ENCODE assay signal across 7 cellular contexts in the genomic region with DNA sequence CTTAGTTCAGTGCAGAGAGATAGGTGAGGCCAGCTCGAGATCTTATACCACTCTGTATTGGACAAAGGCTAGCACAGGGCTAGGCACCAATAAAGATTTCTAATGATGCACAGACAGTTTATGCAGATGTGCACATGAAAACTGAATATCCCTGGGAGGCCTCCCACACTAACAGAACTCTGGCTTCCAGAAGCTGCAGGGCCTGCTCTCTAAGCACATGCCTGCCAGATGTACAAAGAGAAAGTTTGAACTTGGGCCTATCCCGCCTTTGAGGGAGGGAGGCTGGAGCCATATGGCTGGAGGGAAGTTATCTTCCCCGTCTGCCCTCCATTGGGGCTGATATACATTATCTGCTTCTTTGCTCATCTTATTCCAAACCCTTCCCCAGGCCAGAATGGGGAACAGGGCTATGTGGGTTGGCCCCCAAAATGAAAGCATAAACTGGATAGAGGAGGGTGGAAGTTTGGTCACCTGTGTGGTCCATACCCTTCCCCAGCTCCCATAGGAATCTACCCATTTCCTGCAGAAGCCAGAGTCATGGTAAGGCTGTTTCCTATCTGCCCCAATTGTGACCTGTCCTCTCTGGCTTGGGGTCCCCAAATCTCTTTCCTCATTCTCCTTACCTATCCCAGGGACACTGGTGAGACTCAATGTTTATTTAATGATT. TPM values are rescaled to one million over a fixed set of nuclear protein-coding genes. Genes with fewer than 3 reads are reported as not detected.
DNase-seq lines count a peak whose midpoint lies in the region; ATAC-seq and TF ChIP-seq lines count a peak whose summit lies in the region.

No MANE protein-coding gene starts in this region.

- H3K27ac ChIP-seq in GM23248 (peak overlapping the region; percentile 91), stomach (peak overlapping the region; percentile 89 to 100 (median 98))

- peaks cover 15% of the 10 kb centered on the region for H3F3A ChIP-seq in GM23248 (ENCODE audit: insufficient read depth)

- no peak for TF ChIP-seq CTCF in stomach (IDR thresholded peaks at IDR 0.05)

- ATAC-seq in T-cell (replicated peaks in 1 of 4), result no peak
- no peak for ATAC-seq in GM21576 (IDR thresholded peaks at IDR 0.05; ENCODE audit: unreplicated experiment)

- peak overlapping the region in 2 of 3 donors; percentile 61 to 84 for H3K4me3 Mint-ChIP-seq in T-cell

- peaks cover 32 to 38% of the 10 kb centered on the region in 2 donors for H3K27me3 Mint-ChIP-seq in T-cell

- no peaks in the 10 kb centered on the region for H4K20me1 ChIP-seq in GM23248 (ENCODE audit: insufficient read depth)

- H3K36me3 ChIP-seq in GM23248 (ENCODE audit: low read depth) (no peaks in the 10 kb centered on the region), iPS-15b (ENCODE audit: control insufficient read depth, insufficient read depth, low read length) (no peaks in the 10 kb centered on the region), stomach (no peaks in the 10 kb centered on the region)

- H3K4me2 ChIP-seq in GM23248 (ENCODE audit: unreplicated experiment), result peak overlapping the region; percentile 94

- POLR2A ChIA-PET in T-cell (lab: Charles Lee), result no interaction called here

- H3K4me3 ChIP-seq in GM23248, result peak overlapping the region; percentile 76
- H3K4me3 ChIP-seq in iPS-15b (ENCODE audit: low read depth, low read length), result peak overlapping the region; percentile 61
- peak overlapping the region; percentile 52 to 74 (median 56) for H3K4me3 ChIP-seq in stomach

- H3K9me3 Mint-ChIP-seq in T-cell, result no peaks in the 10 kb centered on the region

- H2AFZ ChIP-seq in GM23248, result peak overlapping the region; percentile 70

- H3K27ac Mint-ChIP-seq in T-cell, result no peak overlapping the region

- DNase-seq in GM23248 (peak; percentile 76), T-cell (no peak), stomach (no peak), SK-N-DZ (ENCODE audit: low spot score) (no peak)
- DNase-seq in activated CD4-positive, alpha-beta T cell treated with anti-CD3 and anti-CD28 coated beads, Interleukin-2, amount 50 U/mL, for 48 hours, result no peak

- TF ChIP-seq POLR2A in stomach (IDR thresholded peaks at IDR 0.05), result no peak

- peaks cover 19 to 47% (median 33%) of the 10 kb centered on the region in 3 donors for H3K4me1 Mint-ChIP-seq in T-cell

- H3K27me3 ChIP-seq in GM23248 (replicated peaks; ENCODE audit: insufficient read depth) (no peaks in the 10 kb centered on the region), iPS-15b (ENCODE audit: control insufficient read depth, insufficient read depth, low read length) (peaks cover 80% of the 10 kb centered on the region), stomach (peaks cover 0 to 56% (median 4%) of the 10 kb centered on the region in 3 donors)

- H3K9ac ChIP-seq in GM23248 (peak overlapping the region; percentile 84), iPS-15b (ENCODE audit: low read depth, low read length) (no peak overlapping the region)

- H3K9me3 ChIP-seq in GM23248 (ENCODE audit: low read depth), result no peaks in the 10 kb centered on the region
- H3K9me3 ChIP-seq in iPS-15b (ENCODE audit: control insufficient read depth, insufficient read depth, low read length), result no peaks in the 10 kb centered on the region
- no peaks in the 10 kb centered on the region for H3K9me3 ChIP-seq in stomach

- H3K4me1 ChIP-seq in GM23248 (ENCODE audit: insufficient read depth) (peaks cover 24% of the 10 kb centered on the region), iPS-15b (ENCODE audit: control insufficient read depth, insufficient read depth, low read length) (peaks cover 6% of the 10 kb centered on the region), stomach (peaks cover 45 to 73% (median 67%) of the 10 kb centered on the region in 4 donors)

- H3K36me3 Mint-ChIP-seq in T-cell, result no peaks in the 10 kb centered on the region

- WGBS in GM23248 (ENCODE audit: low coverage in 1 of 2, low lambda C conversion rate in 2 of 2, missing lambda C conversion rate in 2 of 2), 2 experiments, result 26 to 27% methylated on average over 3 of the region's 3 CpGs
- 38 to 59% (median 48%) methylated on average over 3 of the region's 3 CpGs for WGBS in stomach, 5 donors

- in situ Hi-C loops in GM23248 (cut with MboI), result no loop called here

- H3K79me2 ChIP-seq in GM23248 (ENCODE audit: insufficient read depth), result peaks cover 21% of the 10 kb centered on the region

- TF ChIP-seq EP300 in stomach (IDR thresholded peaks at IDR 0.05), result no peak

- no peaks in the 10 kb centered on the region for H3K9me2 ChIP-seq in GM23248 (ENCODE audit: insufficient read depth)

- CTCF ChIA-PET in T-cell (lab: Charles Lee), result interaction anchor here (1.0 to 1.2 kb wide), 3 partner anchors 22 to 48 kb away, joined by 3 to 5 read pairs (median 4); no protein-coding TSS in a partner anchor

- intact Hi-C loops in stomach (cut with DNase I; ENCODE audit: low total_unique reads), result no loop called here

RNA-seq across cellular contexts. Expression of a gene that starts 3.8 kb away (rescaled TPM):
- 42.6 and 62.6 TPM in 2 replicates for total RNA-seq in GM23248 (2014; rRNA removed; shearing (Covaris generic))
- polyA plus RNA-seq in GM23248 (2016; fragmentation: Nextera tagmentation; extraction: Ambion mirVana) (34.1 and 34.4 TPM in 2 replicates), stomach (10 to 100 TPM; 12.0 to 32.8 (median 12.0) TPM)
- total RNA-seq in T-cell (under 1 TPM in 2 of 5 donors, not detected in 3; 0.19 to 0.29 TPM), stomach (10 to 100 TPM in 2 of 5 donors, 1 to 10 TPM in 2, not detected in 1; 2.2 to 35.5 (median 14.8) TPM)
- 10.9 and 11.8 TPM in 2 replicates for polyA plus RNA-seq in SK-N-DZ (2014; cell fraction: cytosol; rRNA removed)
- polyA plus RNA-seq in SK-N-DZ (2014; cell fraction: nucleus; rRNA removed), result 10.5 and 16.3 TPM in 2 replicates

RNA-seq across cellular contexts. Expression of a gene that starts 34.6 kb away (rescaled TPM):
- total RNA-seq in GM23248 (2014; rRNA removed; shearing (Covaris generic)), result 79.8 and 103 TPM in 2 replicates
- 58.8 and 61.7 TPM in 2 replicates for polyA plus RNA-seq in GM23248 (2016; fragmentation: Nextera tagmentation; extraction: Ambion mirVana)
- 100 to 1,000 TPM in 2 of 5 donors, 10 to 100 TPM in 3; 45.2 to 113 (median 91.0) TPM for total RNA-seq in T-cell
- total RNA-seq in stomach, result 10 to 100 TPM in 4 of 5 donors, 1 to 10 TPM in 1; 9.9 to 60.4 (median 37.9) TPM
- 10 to 100 TPM; 11.1 to 20.7 (median 20.5) TPM for polyA plus RNA-seq in stomach
- 27.7 and 40.4 TPM in 2 replicates for polyA plus RNA-seq in SK-N-DZ (2014; cell fraction: cytosol; rRNA removed)
- polyA plus RNA-seq in SK-N-DZ (2014; cell fraction: nucleus; rRNA removed), result 45.4 and 66.2 TPM in 2 replicates

RNA-seq across cellular contexts. Expression of a gene that starts 34.7 kb away (rescaled TPM):
- 0.54 TPM in 1 of 2 replicates, not detected in the other for total RNA-seq in GM23248 (2014; rRNA removed; shearing (Covaris generic))
- polyA plus RNA-seq in GM23248 (2016; fragmentation: Nextera tagmentation; extraction: Ambion mirVana) (1.1 and 1.8 TPM in 2 replicates), stomach (under 1 TPM; 0.20 to 0.76 (median 0.75) TPM)
- total RNA-seq in T-cell (1 to 10 TPM; 1.7 to 2.7 (median 2.3) TPM), stomach (1 to 10 TPM in 1 of 5 donors, not detected in 4; 2.4 TPM)
- polyA plus RNA-seq in SK-N-DZ (2014; cell fraction: cytosol; rRNA removed), result 9.9 and 10.1 TPM in 2 replicates
- polyA plus RNA-seq in SK-N-DZ (2014; cell fraction: nucleus; rRNA removed), result 28.3 and 32.8 TPM in 2 replicates
